In genomic region chr6:18122128-18123093, GRCh38 we compare ENCODE assay signal across 9 cellular contexts. TPM values are rescaled to one million over a fixed set of nuclear protein-coding genes. Genes with fewer than 3 reads are reported as not detected.
A peak's percentile ranks its signal among the peaks of the same experiment; 100 is the strongest.
DNase-seq lines count a peak whose midpoint lies in the region; ATAC-seq, FAIRE-seq and TF ChIP-seq lines count a peak whose summit lies in the region.
"Had no signal": no experiment of that assay in that cellular context is flagged by ENCODE, and none has a peak within 500 bp of the region (broad histone marks: within the 10 kb centered on the region; RNA-seq: fewer than 3 reads in every experiment).

TSS of gene NHLRC1 (minus strand) at chr6:18122677. CDS start at chr6:18122606, 71 bp downstream.

- H3K36me3 ChIP-seq in SK-N-SH (replicated peaks in 1 of 2; ENCODE audit: control insufficient read depth in 1 of 2, insufficient read depth in 2 of 2, low read length in 1 of 2), result no peaks in the 10 kb centered on the region
- H3K36me3 ChIP-seq in ovary, result no peaks in the 10 kb centered on the region
- H3K36me3 ChIP-seq in thoracic aorta, result no peaks in the 10 kb centered on the region

- DNase-seq in COLO668 (lab: John Stamatoyannopoulos, UW; ENCODE audit: unreplicated experiment) (peak; percentile 86), HTR-8/SVneo (ENCODE audit: insufficient read length, low spot score) (peak; percentile 88), SK-N-SH (peak; percentile 87), Right ventricle myocardium superior (peak; percentile 94), ovary (peak; percentile 81 to 89 (median 84)), thoracic aorta (ENCODE audit: low spot score) (peak; percentile 82)
- peak; percentile 52 for DNase-seq in activated naive CD8-positive, alpha-beta T cell treated with anti-CD3 and anti-CD28 coated beads, Interleukin-2, amount 50 U/mL, for 16 hours (ENCODE audit: low read depth, low spot score)

- no peaks in the 10 kb centered on the region for H3F3A ChIP-seq in SK-N-SH (replicated peaks; ENCODE audit: insufficient read depth)

- H3K27ac ChIP-seq in SK-N-SH (ENCODE audit: low read depth in 2 of 2, low read length in 1 of 2), result no peak within 1 kb of the TSS
- no peak within 1 kb of the TSS for H3K27ac ChIP-seq in ovary
- peak within 1 kb of the TSS; percentile 4 to 22 for H3K27ac ChIP-seq in thoracic aorta

- CTCF ChIA-PET in SK-N-SH (lab: Yijun Ruan, JAX), result interaction anchor here (0.5 to 1.6 kb wide), 10 partner anchors 9 to 538 kb away, joined by 3 to 8 read pairs (median 3); no protein-coding TSS in a partner anchor

- H3K4me3 ChIP-seq in SK-N-SH (ENCODE audit: low read depth in 2 of 2, low read length in 1 of 2) (peak within 1 kb of the TSS; percentile 27 to 54; a peak in 3 of 4 replicates), ovary (peak within 1 kb of the TSS; percentile 60), thoracic aorta (peak within 1 kb of the TSS; percentile 74)

- FAIRE-seq in HTR-8/SVneo (lab: Jason Lieb, UNC), result peak; percentile 99
- FAIRE-seq: endometrium had no signal

- no peaks in the 10 kb centered on the region for H3K79me2 ChIP-seq in SK-N-SH (ENCODE audit: insufficient read depth)

- no peaks in the 10 kb centered on the region for H4K20me1 ChIP-seq in SK-N-SH (ENCODE audit: insufficient read depth)

- peak within 1 kb of the TSS; percentile 64; the same call in 1 of the 2 replicates for H2AFZ ChIP-seq in SK-N-SH (ENCODE audit: low read depth)

- TF ChIP-seq POLR2A in ovary (IDR thresholded peaks at IDR 0.05), result peak; percentile 20

- peak; percentile 74 for TF ChIP-seq CTCF in SK-N-SH (IDR thresholded peaks at IDR 0.05)
- peak; percentile 73 to 91 (median 86) for TF ChIP-seq CTCF in ovary (IDR thresholded peaks at IDR 0.05)
- TF ChIP-seq CTCF in thoracic aorta (IDR thresholded peaks at IDR 0.05), result peak; percentile 95

- H3K9me2 ChIP-seq in SK-N-SH, result no peaks in the 10 kb centered on the region

- H3K4me1 ChIP-seq in SK-N-SH (ENCODE audit: control insufficient read depth in 1 of 2, insufficient read depth in 2 of 2, low read depth in 1 of 2, low read length in 1 of 2) (peaks cover 0 to 5% of the 10 kb centered on the region in 2 experiments; a peak in 1 of 4 replicates), ovary (ENCODE audit: insufficient read depth) (peaks cover 3% of the 10 kb centered on the region), thoracic aorta (ENCODE audit: control insufficient read depth in 1 of 2, low read depth in 2 of 2) (peaks cover 2 to 15% of the 10 kb centered on the region in 2 donors)

- H3K27me3 ChIP-seq in SK-N-SH (ENCODE audit: insufficient read depth) (no peaks in the 10 kb centered on the region), ovary (no peaks in the 10 kb centered on the region), thoracic aorta (replicated peaks; ENCODE audit: insufficient read depth) (no peaks in the 10 kb centered on the region)

- H3K9me3 ChIP-seq in SK-N-SH, result no peaks in the 10 kb centered on the region
- H3K9me3 ChIP-seq in ovary, result no peaks in the 10 kb centered on the region
- no peaks in the 10 kb centered on the region for H3K9me3 ChIP-seq in thoracic aorta

- 56% methylated on average over 52 of the region's 82 CpGs for WGBS in SK-N-SH (ENCODE audit: low lambda C conversion rate)
- WGBS in ovary, 3 donors, result 13 to 17% (median 15%) methylated on average over 51 to 82 of the region's 82 CpGs

- intact Hi-C loops in Right ventricle myocardium superior (cut with DNase I) (loop anchor here (5.0 to 10.0 kb wide), 2 partner anchors 135 to 288 kb away; partner anchors contain the start of gene KIF13A), ovary (cut with DNase I) (loop anchor here in 2 of 4 donors (5.0 to 10.0 kb wide), 3 partner anchors 135 to 968 kb away; partner anchors contain the start of gene KIF13A (in 1 of the 2))

- H3K4me2 ChIP-seq in SK-N-SH, result peak within 1 kb of the TSS; percentile 62; the same call in 1 of the 2 replicates

- POLR2A ChIA-PET in SK-N-SH (lab: Yijun Ruan, JAX), result interaction anchor here (0.5 kb wide), 1 partner anchor 150 kb away, joined by 4 read pairs; no protein-coding TSS in a partner anchor

- peak; percentile 99 for ATAC-seq in GM21360 (IDR thresholded peaks at IDR 0.05; ENCODE audit: unreplicated experiment)
- peak; percentile 100 for ATAC-seq in Right ventricle myocardium superior (ENCODE audit: poor library complexity)
- peak; percentile 86 for ATAC-seq in thoracic aorta (ENCODE audit: insufficient number of reproducible peaks, low FRiP score, low read depth)

- no peak within 1 kb of the TSS for H3K9ac ChIP-seq in SK-N-SH

- TF ChIP-seq RAD21 in SK-N-SH (IDR thresholded peaks at IDR 0.05; ENCODE audit: low read length), result peak; percentile 73

- TF ChIP-seq EP300 in SK-N-SH (IDR thresholded peaks at IDR 0.05; ENCODE audit: borderline replicate concordance in 1 of 2, low read depth in 1 of 2, low read length in 1 of 2) (no peak), ovary (IDR thresholded peaks at IDR 0.05) (no peak)

TF ChIP-seq in SK-N-SH, 30 proteins besides CTCF, POLR2A, EP300 and RAD21 (continues in another document):
- TF ChIP-seq MXI1 (IDR thresholded peaks at IDR 0.05; ENCODE audit: low read depth, low read length), result no peak
- TF ChIP-seq, protein P1, sequence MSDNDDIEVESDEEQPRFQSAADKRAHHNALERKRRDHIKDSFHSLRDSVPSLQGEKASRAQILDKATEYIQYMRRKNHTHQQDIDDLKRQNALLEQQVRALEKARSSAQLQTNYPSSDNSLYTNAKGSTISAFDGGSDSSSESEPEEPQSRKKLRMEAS (IDR thresholded peaks at IDR 0.05; ENCODE audit: low read depth), result peak; percentile 92
- peak; percentile 20; the same call in 1 of the 2 replicates for TF ChIP-seq USF2 (IDR thresholded peaks at IDR 0.05; ENCODE audit: borderline replicate concordance, low read depth, low read length)
- TF ChIP-seq CHD2 (IDR thresholded peaks at IDR 0.05; ENCODE audit: low read length, partially characterized antibody), result no peak
- TF ChIP-seq NRF1 (IDR thresholded peaks at IDR 0.05; ENCODE audit: low read depth, low read length), result peak; percentile 14; the same call in 1 of the 2 replicates
- no peak for TF ChIP-seq GATA2 (CRISPR knock-in tag; IDR thresholded peaks at IDR 0.05)
- TF ChIP-seq, protein P2, sequence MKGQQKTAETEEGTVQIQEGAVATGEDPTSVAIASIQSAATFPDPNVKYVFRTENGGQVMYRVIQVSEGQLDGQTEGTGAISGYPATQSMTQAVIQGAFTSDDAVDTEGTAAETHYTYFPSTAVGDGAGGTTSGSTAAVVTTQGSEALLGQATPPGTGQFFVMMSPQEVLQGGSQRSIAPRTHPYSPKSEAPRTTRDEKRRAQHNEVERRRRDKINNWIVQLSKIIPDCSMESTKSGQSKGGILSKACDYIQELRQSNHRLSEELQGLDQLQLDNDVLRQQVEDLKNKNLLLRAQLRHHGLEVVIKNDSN (IDR thresholded peaks at IDR 0.05; ENCODE audit: borderline replicate concordance, low read depth), result peak; percentile 86
- TF ChIP-seq JUND (IDR thresholded peaks at IDR 0.05), result no peak
- TF ChIP-seq NFIC (IDR thresholded peaks at IDR 0.05; ENCODE audit: borderline replicate concordance), result no peak
- no peak for TF ChIP-seq FOSL2 (IDR thresholded peaks at IDR 0.05; ENCODE audit: borderline replicate concordance, low read depth)
- TF ChIP-seq SMC3 (IDR thresholded peaks at IDR 0.05; ENCODE audit: low read depth, low read length), result peak; percentile 77
- no peak for TF ChIP-seq POLR2AphosphoS5 (IDR thresholded peaks at IDR 0.05; ENCODE audit: low read depth, low read length)
- no peak for TF ChIP-seq ELF1 (IDR thresholded peaks at IDR 0.05)
- TF ChIP-seq, protein P3, sequence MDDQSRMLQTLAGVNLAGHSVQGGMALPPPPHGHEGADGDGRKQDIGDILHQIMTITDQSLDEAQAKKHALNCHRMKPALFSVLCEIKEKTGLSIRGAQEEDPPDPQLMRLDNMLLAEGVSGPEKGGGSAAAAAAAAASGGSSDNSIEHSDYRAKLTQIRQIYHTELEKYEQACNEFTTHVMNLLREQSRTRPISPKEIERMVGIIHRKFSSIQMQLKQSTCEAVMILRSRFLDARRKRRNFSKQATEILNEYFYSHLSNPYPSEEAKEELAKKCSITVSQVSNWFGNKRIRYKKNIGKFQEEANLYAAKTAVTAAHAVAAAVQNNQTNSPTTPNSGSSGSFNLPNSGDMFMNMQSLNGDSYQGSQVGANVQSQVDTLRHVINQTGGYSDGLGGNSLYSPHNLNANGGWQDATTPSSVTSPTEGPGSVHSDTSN (IDR thresholded peaks at IDR 0.05), result no peak
- TF ChIP-seq RFX5 (IDR thresholded peaks at IDR 0.05; ENCODE audit: low read length), result no peak
- no peak for TF ChIP-seq RXRA (IDR thresholded peaks at IDR 0.05; ENCODE audit: borderline replicate concordance, low read depth)
- no peak for TF ChIP-seq SIN3A (IDR thresholded peaks at IDR 0.05; ENCODE audit: borderline replicate concordance, low read depth, low read length)
- TF ChIP-seq GABPA (IDR thresholded peaks at IDR 0.05; ENCODE audit: low read depth), result no peak
- no peak for TF ChIP-seq TEAD4 (IDR thresholded peaks at IDR 0.05; ENCODE audit: borderline replicate concordance, insufficient read depth)
- TF ChIP-seq EZH2phosphoT487 (IDR thresholded peaks at IDR 0.05; ENCODE audit: borderline replicate concordance, low read depth), result no peak
- TF ChIP-seq FOXJ3 (CRISPR knock-in tag; IDR thresholded peaks at IDR 0.05), result no peak

RNA-seq across cellular contexts. Expression of gene NHLRC1, which starts in this region (rescaled TPM):
- polyA plus RNA-seq in SK-N-SH (2012; rRNA removed) (0.15 and 0.29 TPM in 2 replicates), ovary (1 to 10 TPM in 1 of 2 donors, under 1 TPM in 1; 0.88 to 1.7 TPM)
- 0.19 and 0.25 TPM in 2 replicates for polyA plus RNA-seq in SK-N-SH (2012; cell fraction: cytosol; rRNA removed)
- 0.18 and 0.19 TPM in 2 replicates for polyA plus RNA-seq in SK-N-SH (2012; cell fraction: nucleus; rRNA removed)
- total RNA-seq in Right ventricle myocardium superior (1.2 TPM), ovary (1 to 10 TPM in 4 of 7 donors, under 1 TPM in 3; 0.46 to 1.7 (median 1.2) TPM), thoracic aorta (1 to 10 TPM in 1 of 2 donors, under 1 TPM in 1; 0.85 to 1.2 TPM)

Comparison
In these comparisons a context has a peak if more than half of its experiments do, and no peak if none do; other contexts are left out.
1. Peak in DNase-seq, H3K4me3 ChIP-seq and H3K4me2 ChIP-seq in SK-N-SH; RNA of the gene not detected or under 1 TPM.
2. H3K27ac ChIP-seq: peak in thoracic aorta (2 of 2); none in SK-N-SH (0 of 2) and ovary (0 of 2).
3. Peak in every context shown above with its lines, with median percentiles within 50 percentile points of each other: DNase-seq, ATAC-seq, H3K4me3 ChIP-seq and CTCF ChIP-seq.